Comparison of ENCODE assay signal across 18 cellular contexts in genomic region chr5:154776167-154776566, GRCh38. TPM values are rescaled to one million over a fixed set of nuclear protein-coding genes. Genes with fewer than 3 reads are reported as not detected.
DNase-seq lines count a peak whose midpoint lies in the region; ATAC-seq and TF ChIP-seq lines count a peak whose summit lies in the region.
"Had no signal": no experiment of that assay in that cellular context is flagged by ENCODE, and none has a peak within 500 bp of the region (broad histone marks: within the 10 kb centered on the region; RNA-seq: fewer than 3 reads in every experiment).

No MANE protein-coding gene starts in this region.

- peak overlapping the region; percentile 31 for H3K27ac ChIP-seq in AG04450 (ENCODE audit: low read depth, low read length)
- H3K27ac ChIP-seq in CD4-positive, CD25-positive, alpha-beta regulatory T cell (ENCODE audit: insufficient read depth, low read length, poor library complexity, severe bottlenecking) = no peak overlapping the region
- H3K27ac ChIP-seq: transverse colon had no signal

- H3K4me1 Mint-ChIP-seq in CD4-positive, CD25-positive, alpha-beta regulatory T cell = peaks cover 6 to 85% (median 44%) of the 10 kb centered on the region in 4 donors
- H3K4me1 Mint-ChIP-seq in activated T-helper 2 cell treated with anti-CD3 and anti-CD28 coated beads, Interferon-gamma antibody, Interleukin-2, Interleukin-4, amounts not matched to agents 10 μg/mL and 5 μg/mL and 100 μg/mL, durations not matched to agents 14 hours and 24 hours and 36 hours (ENCODE audit: low read depth) = peaks cover 16% of the 10 kb centered on the region

- intact Hi-C loops in activated T-helper 2 cell treated with anti-CD3 and anti-CD28 coated beads, Interferon-gamma antibody, Interleukin-2, Interleukin-4, amounts not matched to agents 10 μg/mL and 5 μg/mL and 100 μg/mL, durations not matched to agents 14 hours and 24 hours and 36 hours (cut with micrococcal nuclease) = no loop called here

- no peaks in the 10 kb centered on the region for H3K27me3 ChIP-seq in AG04450 (ENCODE audit: control insufficient read depth, insufficient read depth, low read length)
- H3K27me3 ChIP-seq in CD4-positive, CD25-positive, alpha-beta regulatory T cell (ENCODE audit: control insufficient read depth, insufficient read depth, low read length) = no peaks in the 10 kb centered on the region
- H3K27me3 ChIP-seq: transverse colon had no signal

- CTCF ChIA-PET in AG04450 (lab: Charles Lee) = no interaction called here

- TF ChIP-seq CTCF in AG04450 (IDR thresholded peaks at IDR 0.05; ENCODE audit: low read depth, low read length) = no peak

- H3K27me3 Mint-ChIP-seq in CD4-positive, CD25-positive, alpha-beta regulatory T cell = no peaks in the 10 kb centered on the region
- H3K27me3 Mint-ChIP-seq in activated T-helper 2 cell treated with anti-CD3 and anti-CD28 coated beads, Interferon-gamma antibody, Interleukin-2, Interleukin-4, amounts not matched to agents 10 μg/mL and 5 μg/mL and 100 μg/mL, durations not matched to agents 14 hours and 24 hours and 36 hours (ENCODE audit: low read depth) = no peaks in the 10 kb centered on the region
- H3K27me3 Mint-ChIP-seq: natural killer cell treated with Interleukin-12 subunit alpha and Interleukin-12 subunit beta and Interleukin-15 and Interleukin-18, amount 100 ng/mL, for 72 hours had no signal

- H3K36me3 ChIP-seq in CD4-positive, CD25-positive, alpha-beta regulatory T cell (ENCODE audit: control insufficient read depth, insufficient read depth, low read length) = no peaks in the 10 kb centered on the region
- H3K36me3 ChIP-seq: transverse colon had no signal

- peaks cover 36% of the 10 kb centered on the region for H3K4me1 ChIP-seq in CD4-positive, CD25-positive, alpha-beta regulatory T cell (ENCODE audit: control insufficient read depth, insufficient read depth, low read length, poor library complexity, severe bottlenecking)

- ATAC-seq in CD4-positive, CD25-positive, alpha-beta regulatory T cell (ENCODE audit: low read depth in 2 of 2) = no peak
- no peak for ATAC-seq in HG03378 (IDR thresholded peaks at IDR 0.05; ENCODE audit: unreplicated experiment)
- no peak for ATAC-seq in GM18867 (IDR thresholded peaks at IDR 0.05; ENCODE audit: unreplicated experiment)
- ATAC-seq: natural killer cell treated with Interleukin-12 subunit alpha and Interleukin-12 subunit beta and Interleukin-15 and Interleukin-18, amount 100 ng/mL, for 72 hours had no signal

- peak overlapping the region in 2 of 3 donors; percentile 57 to 64 for H3K27ac Mint-ChIP-seq in CD4-positive, CD25-positive, alpha-beta regulatory T cell
- peak overlapping the region; percentile 2 for H3K27ac Mint-ChIP-seq in activated T-helper 2 cell treated with anti-CD3 and anti-CD28 coated beads, Interferon-gamma antibody, Interleukin-2, Interleukin-4, amounts not matched to agents 10 μg/mL and 5 μg/mL and 100 μg/mL, durations not matched to agents 14 hours and 24 hours and 36 hours
- H3K27ac Mint-ChIP-seq: natural killer cell treated with Interleukin-12 subunit alpha and Interleukin-12 subunit beta and Interleukin-15 and Interleukin-18, amount 100 ng/mL, for 72 hours had no signal

- peak overlapping the region in 2 of 4 donors; percentile 69 to 86 for H3K4me3 Mint-ChIP-seq in CD4-positive, CD25-positive, alpha-beta regulatory T cell
- no peak overlapping the region for H3K4me3 Mint-ChIP-seq in activated T-helper 2 cell treated with anti-CD3 and anti-CD28 coated beads, Interferon-gamma antibody, Interleukin-2, Interleukin-4, amounts not matched to agents 10 μg/mL and 5 μg/mL and 100 μg/mL, durations not matched to agents 14 hours and 24 hours and 36 hours (ENCODE audit: low read depth)
- H3K4me3 Mint-ChIP-seq: natural killer cell treated with Interleukin-12 subunit alpha and Interleukin-12 subunit beta and Interleukin-15 and Interleukin-18, amount 100 ng/mL, for 72 hours had no signal

- H3K36me3 Mint-ChIP-seq in CD4-positive, CD25-positive, alpha-beta regulatory T cell = no peaks in the 10 kb centered on the region
- H3K36me3 Mint-ChIP-seq in activated T-helper 2 cell treated with anti-CD3 and anti-CD28 coated beads, Interferon-gamma antibody, Interleukin-2, Interleukin-4, amounts not matched to agents 10 μg/mL and 5 μg/mL and 100 μg/mL, durations not matched to agents 14 hours and 24 hours and 36 hours (ENCODE audit: low read depth) = peaks cover 7% of the 10 kb centered on the region
- H3K36me3 Mint-ChIP-seq: natural killer cell treated with Interleukin-12 subunit alpha and Interleukin-12 subunit beta and Interleukin-15 and Interleukin-18, amount 100 ng/mL, for 72 hours had no signal

- H3K4me3 ChIP-seq in AG04450 (ENCODE audit: low read depth, low read length) = no peak overlapping the region
- H3K4me3 ChIP-seq in CD4-positive, CD25-positive, alpha-beta regulatory T cell (ENCODE audit: low read depth, low read length) = no peak overlapping the region
- H3K4me3 ChIP-seq: transverse colon had no signal

- no peaks in the 10 kb centered on the region for H3K9me3 ChIP-seq in AG04450 (ENCODE audit: control insufficient read depth, insufficient read depth, low read length)
- no peaks in the 10 kb centered on the region for H3K9me3 ChIP-seq in CD4-positive, CD25-positive, alpha-beta regulatory T cell (ENCODE audit: control insufficient read depth in 2 of 2, low read length in 2 of 2)
- H3K9me3 ChIP-seq: transverse colon had no signal

- POLR2A ChIA-PET in AG04450 (lab: Yijun Ruan, JAX) = no interaction called here

- H3K9me3 Mint-ChIP-seq in CD4-positive, CD25-positive, alpha-beta regulatory T cell = no peaks in the 10 kb centered on the region
- no peaks in the 10 kb centered on the region for H3K9me3 Mint-ChIP-seq in activated T-helper 2 cell treated with anti-CD3 and anti-CD28 coated beads, Interferon-gamma antibody, Interleukin-2, Interleukin-4, amounts not matched to agents 10 μg/mL and 5 μg/mL and 100 μg/mL, durations not matched to agents 14 hours and 24 hours and 36 hours
- H3K9me3 Mint-ChIP-seq: natural killer cell treated with Interleukin-12 subunit alpha and Interleukin-12 subunit beta and Interleukin-15 and Interleukin-18, amount 100 ng/mL, for 72 hours had no signal

- DNase-seq in AG04450 (ENCODE audit: low read depth, low spot score) (no peak), kidney tubule cell (ENCODE audit: low spot score) (peak; percentile 16), retina (no peak)
- no peak for DNase-seq in CD4-positive, CD25-positive, alpha-beta regulatory T cell
- DNase-seq in activated T-helper 2 cell treated with anti-CD3 and anti-CD28 coated beads, Interferon-gamma antibody, Interleukin-2, Interleukin-4, amounts not matched to agents 10 μg/mL and 5 μg/mL and 100 μg/mL, durations not matched to agents 14 hours and 24 hours and 36 hours (ENCODE audit: low spot score) = no peak
- DNase-seq in stimulated activated naive CD4-positive, alpha-beta T cell (lab: John Stamatoyannopoulos, UW) = no peak
- DNase-seq: activated gamma-delta T cell treated with Interleukin-2 at 50 U/mL for 16 hours; cortex of kidney; DMS153; H7; KG1; NCI-H1092; stimulated activated naive CD4-positive, alpha-beta T cell treated with Interleukin-2 at 50 U/mL for 16 hours; SW 1271; transverse colon had no signal

RNA-seq across cellular contexts. Expression of gene LARP1, which starts 21.0 kb away (rescaled TPM):
- polyA plus RNA-seq in AG04450 (2011; rRNA removed) = 54.9 and 64.9 TPM in 2 replicates
- 93.4 and 94.0 TPM in 2 replicates for polyA minus RNA-seq in AG04450 (2011; rRNA and poly(A)+ RNA removed)
- total RNA-seq in CD4-positive, CD25-positive, alpha-beta regulatory T cell = 122 TPM
- polyA plus RNA-seq in CD4-positive, CD25-positive, alpha-beta regulatory T cell = 10 to 100 TPM in 2 of 4 donors, 1 to 10 TPM in 2; 8.0 to 10.8 (median 10.0) TPM
- 278 and 301 TPM in 2 replicates for total RNA-seq in activated T-helper 2 cell treated with anti-CD3 and anti-CD28 coated beads, Interferon-gamma antibody, Interleukin-2, Interleukin-4, amounts not matched to agents 10 μg/mL and 5 μg/mL and 100 μg/mL, durations not matched to agents 14 hours and 24 hours and 36 hours
